8 cellular contexts compared by ENCODE assay signal in genomic region chr1:234862944-234863515, GRCh38.
DNase-seq lines count a peak whose midpoint lies in the region; ATAC-seq, FAIRE-seq and TF ChIP-seq lines count a peak whose summit lies in the region.

No MANE protein-coding gene starts in this region.

- FAIRE-seq in H54 (lab: Jason Lieb, UNC): no peak

- H3K4me3 Mint-ChIP-seq in HFFc6 (peak overlapping the region; percentile 80), immature natural killer cell (no peak overlapping the region)
- H3K4me3 Mint-ChIP-seq in stimulated activated memory B cell treated with anti-CD40 and anti-IgM and Interleukin-4, amounts not matched to agents 10 μg/mL and 1 μg/mL and 100 μg/mL, for 72 hours: no peak overlapping the region

- no peak for TF ChIP-seq POLR2A in H54 (IDR thresholded peaks at IDR 0.05; ENCODE audit: low read depth, low read length)

- peaks cover 5% of the 10 kb centered on the region for H3K9me3 Mint-ChIP-seq in HFFc6
- peaks cover 4% of the 10 kb centered on the region for H3K9me3 Mint-ChIP-seq in stimulated activated memory B cell treated with anti-CD40 and anti-IgM and Interleukin-4, amounts not matched to agents 10 μg/mL and 1 μg/mL and 100 μg/mL, for 72 hours
- no peaks in the 10 kb centered on the region for H3K9me3 Mint-ChIP-seq in immature natural killer cell

- ATAC-seq in left colon: peak; percentile 50
- ATAC-seq in stimulated activated memory B cell treated with anti-CD40 and anti-IgM and Interleukin-4, amounts not matched to agents 10 μg/mL and 1 μg/mL and 100 μg/mL, for 72 hours: no peak

- H3K27ac Mint-ChIP-seq in HFFc6 (peak overlapping the region; percentile 82), immature natural killer cell (peak overlapping the region in 2 of 6 donors; percentile 8 to 59)
- H3K27ac Mint-ChIP-seq in stimulated activated memory B cell treated with anti-CD40 and anti-IgM and Interleukin-4, amounts not matched to agents 10 μg/mL and 1 μg/mL and 100 μg/mL, for 72 hours: peak overlapping the region; percentile 51

- H3K27me3 Mint-ChIP-seq in HFFc6 (ENCODE audit: insufficient read depth) (peaks cover 3% of the 10 kb centered on the region; the same call in 1 of the 2 replicates), immature natural killer cell (ENCODE audit: low read depth in 3 of 3) (peaks cover 14 to 22% (median 16%) of the 10 kb centered on the region in 3 donors)
- no peaks in the 10 kb centered on the region for H3K27me3 Mint-ChIP-seq in stimulated activated memory B cell treated with anti-CD40 and anti-IgM and Interleukin-4, amounts not matched to agents 10 μg/mL and 1 μg/mL and 100 μg/mL, for 72 hours

- TF ChIP-seq CTCF in HFFc6 (IDR thresholded peaks at IDR 0.05): no peak

- intact Hi-C loops in left colon (cut with DNase I, micrococcal nuclease): no loop called here

- peaks cover 5% of the 10 kb centered on the region for H3K36me3 Mint-ChIP-seq in HFFc6 (ENCODE audit: low read depth)
- H3K36me3 Mint-ChIP-seq in stimulated activated memory B cell treated with anti-CD40 and anti-IgM and Interleukin-4, amounts not matched to agents 10 μg/mL and 1 μg/mL and 100 μg/mL, for 72 hours: no peaks in the 10 kb centered on the region
- H3K36me3 Mint-ChIP-seq in immature natural killer cell: peaks cover 0 to 3% (median 0%) of the 10 kb centered on the region in 3 donors

- DNase-seq in HFFc6 (peak; percentile 68), cerebellum (ENCODE audit: low spot score) (peak; percentile 50), left colon (peak; percentile 72 to 74), NCI-H1417 treated with DMSO at 0.1 percent for 48 hours (lab: John Stamatoyannopoulos, UW) (no peak), immature natural killer cell (no peak), H54 (ENCODE audit: insufficient read length, low spot score) (no peak)
- DNase-seq in activated T-cell treated with anti-CD3 and anti-CD28 coated beads, Interleukin-2, amount 50 U/mL, for 1 hour: no peak

- H3K4me1 Mint-ChIP-seq in HFFc6 (ENCODE audit: low read depth): peaks cover 55% of the 10 kb centered on the region
- peaks cover 22% of the 10 kb centered on the region for H3K4me1 Mint-ChIP-seq in stimulated activated memory B cell treated with anti-CD40 and anti-IgM and Interleukin-4, amounts not matched to agents 10 μg/mL and 1 μg/mL and 100 μg/mL, for 72 hours
- peaks cover 22 to 23% of the 10 kb centered on the region in 2 donors for H3K4me1 Mint-ChIP-seq in immature natural killer cell

Comparison
In these comparisons a context has a peak if more than half of its experiments do, and no peak if none do; other contexts are left out.
1. DNase-seq: peak in HFFc6 (single experiment), cerebellum (single experiment) and left colon (2 of 2); none in activated T-cell treated with anti-CD3 and anti-CD28 coated beads, Interleukin-2, amount 50 U/mL, for 1 hour (single experiment), NCI-H1417 treated with DMSO at 0.1 percent for 48 hours (single experiment), immature natural killer cell (0 of 3) and H54 (single experiment).